ENCODE assay signal across 8 cellular contexts in the genomic region with DNA sequence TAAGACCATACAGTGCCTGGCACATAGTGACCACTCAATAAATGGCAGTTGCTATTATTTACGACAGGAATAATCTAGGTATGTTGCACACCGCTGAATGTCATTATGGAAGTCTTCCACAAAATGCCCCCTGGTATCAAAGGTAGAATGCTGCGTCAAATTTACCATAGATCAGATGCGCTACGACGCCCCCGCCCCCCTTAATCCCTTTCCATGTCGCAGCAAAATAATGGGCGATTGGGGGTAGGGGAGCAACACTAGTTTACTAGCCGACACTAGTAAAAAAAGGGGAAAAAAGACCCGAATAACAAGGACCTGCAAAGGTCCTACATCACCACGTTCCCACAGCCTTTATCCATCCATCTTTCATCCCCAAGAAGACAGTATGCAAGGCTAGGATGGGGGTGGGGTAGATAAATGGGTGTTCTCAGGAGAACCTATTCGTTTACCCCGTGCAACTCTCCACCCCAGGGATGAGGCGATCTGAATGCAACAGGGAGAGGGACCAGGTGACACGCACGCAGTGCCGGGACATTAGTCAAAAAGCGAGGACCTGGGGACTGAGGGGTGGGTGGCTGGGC. TPM values are rescaled to one million over a fixed set of nuclear protein-coding genes. Genes with fewer than 3 reads are reported as not detected.
DNase-seq lines count a peak whose midpoint lies in the region; ATAC-seq and TF ChIP-seq lines count a peak whose summit lies in the region.

No MANE protein-coding gene starts in this region.

- H3F3A ChIP-seq in PC-3 (ENCODE audit: low read length, unreplicated experiment): no peaks in the 10 kb centered on the region

- peak overlapping the region; percentile 98 for H3K4me3 ChIP-seq in CD4-positive, CD25-positive, alpha-beta regulatory T cell (ENCODE audit: low read depth, low read length)
- peak overlapping the region; percentile 94 for H3K4me3 ChIP-seq in PC-3 (ENCODE audit: low read length)
- H3K4me3 ChIP-seq in coronary artery: peak overlapping the region; percentile 96
- peak overlapping the region; percentile 71 to 94 (median 85) for H3K4me3 ChIP-seq in transverse colon

- DNase-seq in CD4-positive, CD25-positive, alpha-beta regulatory T cell: no peak
- peak; percentile 18 for DNase-seq in PC-3
- no peak for DNase-seq in coronary artery (ENCODE audit: low spot score)
- no peak for DNase-seq in memory B cell (ENCODE audit: low spot score in 2 of 2)
- DNase-seq in transverse colon: no peak
- no peak for DNase-seq in hippocampal formation (lab: John Stamatoyannopoulos, UW)
- DNase-seq in GOT3 (lab: John Stamatoyannopoulos, UW): no peak

- CTCF ChIA-PET in PC-3 (lab: Charles Lee): no interaction called here

- no peak for TF ChIP-seq CTCF in PC-3 (conservative IDR thresholded peaks at IDR 0.05; ENCODE audit: low read depth, low read length)
- no peak for TF ChIP-seq CTCF in coronary artery (IDR thresholded peaks at IDR 0.05)
- TF ChIP-seq CTCF in transverse colon (IDR thresholded peaks at IDR 0.05): no peak

- peak overlapping the region; percentile 95 to 100 (median 99) for H3K27ac Mint-ChIP-seq in CD4-positive, CD25-positive, alpha-beta regulatory T cell
- peak overlapping the region; percentile 99 for H3K27ac Mint-ChIP-seq in memory B cell

- H3K36me3 Mint-ChIP-seq in CD4-positive, CD25-positive, alpha-beta regulatory T cell: peaks cover 12% of the 10 kb centered on the region
- H3K36me3 Mint-ChIP-seq in memory B cell: no peaks in the 10 kb centered on the region

- POLR2A ChIA-PET in PC-3 (lab: Charles Lee; ENCODE audit: unreplicated experiment): no interaction called here

- intact Hi-C loops in PC-3 (cut with micrococcal nuclease) (loop anchor here (5.0 kb wide), 1 partner anchor 189 kb away; no protein-coding TSS in a partner anchor), transverse colon (cut with DNase I; ENCODE audit: low total_unique reads) (no loop called here)

- TF ChIP-seq EP300 in transverse colon (IDR thresholded peaks at IDR 0.05; ENCODE audit: low read depth): no peak

- BruUV-seq in PC-3 (replicated peaks; lab: Mats Ljungman, UMichigan): TSS peak; percentile 55

- H3K4me2 ChIP-seq in PC-3 (ENCODE audit: low read length): peak overlapping the region; percentile 93

- peaks cover 69% of the 10 kb centered on the region for H3K79me2 ChIP-seq in PC-3 (ENCODE audit: low read length)

- peaks cover 9% of the 10 kb centered on the region; the same call in 1 of the 2 replicates for H4K20me1 ChIP-seq in PC-3 (ENCODE audit: low read length)

- no peaks in the 10 kb centered on the region for H3K9me3 ChIP-seq in CD4-positive, CD25-positive, alpha-beta regulatory T cell (ENCODE audit: control insufficient read depth in 2 of 2, low read length in 2 of 2)
- H3K9me3 ChIP-seq in PC-3 (ENCODE audit: low read length): no peaks in the 10 kb centered on the region
- H3K9me3 ChIP-seq in transverse colon: no peaks in the 10 kb centered on the region

- ATAC-seq in CD4-positive, CD25-positive, alpha-beta regulatory T cell (ENCODE audit: low read depth in 2 of 2): peak; percentile 1
- ATAC-seq in GM21786 (IDR thresholded peaks at IDR 0.05; ENCODE audit: unreplicated experiment) (peak; percentile 5), PC-3 (peak; percentile 5), memory B cell (ENCODE audit: low read depth) (no peak)

- WGBS in transverse colon (ENCODE audit: low coverage in 1 of 2), 2 donors: 3 to 4% methylated on average over 18 to 19 of the region's 19 CpGs

- in situ Hi-C loops in transverse colon (cut with MboI; ENCODE audit: low pct_ligation_motif_present in 1 of 4, low pct_unique_long_range_greater_than_20kb in 1 of 4, low sequenced_read_pairs in 3 of 4): no loop called here

- peaks cover 0 to 2% (median 0%) of the 10 kb centered on the region in 7 donors for H3K9me3 Mint-ChIP-seq in CD4-positive, CD25-positive, alpha-beta regulatory T cell
- H3K9me3 Mint-ChIP-seq in memory B cell: no peaks in the 10 kb centered on the region

- no peak for TF ChIP-seq POLR2A in transverse colon (IDR thresholded peaks at IDR 0.05)

- H3K4me3 Mint-ChIP-seq in CD4-positive, CD25-positive, alpha-beta regulatory T cell: peak overlapping the region; percentile 94 to 99 (median 96)
- H3K4me3 Mint-ChIP-seq in memory B cell: peak overlapping the region; percentile 97

- H3K4me1 Mint-ChIP-seq in CD4-positive, CD25-positive, alpha-beta regulatory T cell: peaks cover 23 to 75% (median 47%) of the 10 kb centered on the region in 4 donors
- peaks cover 34% of the 10 kb centered on the region for H3K4me1 Mint-ChIP-seq in memory B cell

- no peaks in the 10 kb centered on the region for H3K27me3 ChIP-seq in CD4-positive, CD25-positive, alpha-beta regulatory T cell (ENCODE audit: control insufficient read depth, insufficient read depth, low read length)
- H3K27me3 ChIP-seq in PC-3 (ENCODE audit: low read length): no peaks in the 10 kb centered on the region
- H3K27me3 ChIP-seq in transverse colon: no peaks in the 10 kb centered on the region

- peak overlapping the region; percentile 99 for H3K27ac ChIP-seq in CD4-positive, CD25-positive, alpha-beta regulatory T cell (ENCODE audit: insufficient read depth, low read length, poor library complexity, severe bottlenecking)
- H3K27ac ChIP-seq in PC-3 (ENCODE audit: low read length): peak overlapping the region; percentile 88
- H3K27ac ChIP-seq in coronary artery: peak overlapping the region; percentile 91 to 93
- H3K27ac ChIP-seq in transverse colon: peak overlapping the region; percentile 89 to 95 (median 94)

- peaks cover 4% of the 10 kb centered on the region for H3K36me3 ChIP-seq in CD4-positive, CD25-positive, alpha-beta regulatory T cell (ENCODE audit: control insufficient read depth, insufficient read depth, low read length)
- H3K36me3 ChIP-seq in PC-3 (ENCODE audit: low read depth, low read length) (no peaks in the 10 kb centered on the region), transverse colon (no peaks in the 10 kb centered on the region)

- H2AFZ ChIP-seq in PC-3 (ENCODE audit: low read length): peak overlapping the region; percentile 92

- H3K9me2 ChIP-seq in PC-3 (replicated peaks; ENCODE audit: low read length): no peaks in the 10 kb centered on the region

- peaks cover 41% of the 10 kb centered on the region for H3K4me1 ChIP-seq in CD4-positive, CD25-positive, alpha-beta regulatory T cell (ENCODE audit: control insufficient read depth, insufficient read depth, low read length, poor library complexity, severe bottlenecking)
- H3K4me1 ChIP-seq in PC-3 (ENCODE audit: insufficient read depth, low read length): peaks cover 26% of the 10 kb centered on the region
- peaks cover 10 to 33% (median 17%) of the 10 kb centered on the region in 4 donors for H3K4me1 ChIP-seq in transverse colon

- H3K27me3 Mint-ChIP-seq in CD4-positive, CD25-positive, alpha-beta regulatory T cell: peaks cover 5% of the 10 kb centered on the region
- H3K27me3 Mint-ChIP-seq in memory B cell: no peaks in the 10 kb centered on the region

- peak overlapping the region; percentile 95 for H3K9ac ChIP-seq in PC-3 (ENCODE audit: low read length)

RNA-seq across cellular contexts. Expression of a gene that starts 0.5 kb away (rescaled TPM):
- total RNA-seq in CD4-positive, CD25-positive, alpha-beta regulatory T cell: 24.2 TPM
- polyA plus RNA-seq in CD4-positive, CD25-positive, alpha-beta regulatory T cell: 10 to 100 TPM; 12.9 to 24.5 (median 20.3) TPM
- total RNA-seq in PC-3 (2014; rRNA removed) (30.2 and 36.2 TPM in 2 replicates), transverse colon (10 to 100 TPM; 29.2 to 55.9 (median 32.4) TPM)

RNA-seq across cellular contexts. Expression of a gene that starts 0.9 kb away (rescaled TPM):
- 27.6 TPM for total RNA-seq in CD4-positive, CD25-positive, alpha-beta regulatory T cell
- 10 to 100 TPM; 17.6 to 20.1 (median 19.4) TPM for polyA plus RNA-seq in CD4-positive, CD25-positive, alpha-beta regulatory T cell
- total RNA-seq in PC-3 (2014; rRNA removed) (2.7 and 4.3 TPM in 2 replicates), transverse colon (10 to 100 TPM in 3 of 4 donors, 1 to 10 TPM in 1; 4.5 to 57.9 (median 15.4) TPM)
